In the genomic region with DNA sequence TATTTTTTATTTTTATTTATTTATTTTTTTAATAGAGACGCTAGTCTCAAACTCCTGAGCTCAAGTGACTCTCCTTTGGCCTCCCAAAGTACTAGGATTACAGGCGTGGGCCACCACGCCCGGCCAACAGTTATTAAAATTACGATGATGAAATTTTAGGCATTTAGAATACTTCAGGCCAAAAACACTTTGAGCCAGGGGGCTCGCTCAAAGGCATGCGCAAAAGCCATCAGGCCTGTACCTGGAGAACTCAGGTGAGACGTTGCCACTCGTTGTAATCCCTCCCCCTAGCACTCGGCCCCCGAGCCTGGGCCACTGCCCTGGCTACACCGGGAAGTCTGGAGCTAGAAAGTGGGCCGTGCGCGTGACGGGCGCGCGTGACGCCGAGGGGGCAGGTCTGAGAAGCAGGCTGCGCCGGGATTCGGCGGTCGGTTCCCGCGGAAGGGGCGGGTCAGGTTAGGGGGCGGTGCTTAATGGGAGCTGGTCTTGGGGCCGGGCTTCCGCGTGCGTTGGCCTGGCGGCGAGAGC, we compare ENCODE assay signal across 1 cellular context.
TF ChIP-seq lines count a peak whose summit lies in the region.

No MANE protein-coding gene starts in this region.

TF ChIP-seq in K562, 482 proteins besides CTCF, POLR2A, EP300 and RAD21 (continued from another document and continues in another):
- TF ChIP-seq, protein P1, sequence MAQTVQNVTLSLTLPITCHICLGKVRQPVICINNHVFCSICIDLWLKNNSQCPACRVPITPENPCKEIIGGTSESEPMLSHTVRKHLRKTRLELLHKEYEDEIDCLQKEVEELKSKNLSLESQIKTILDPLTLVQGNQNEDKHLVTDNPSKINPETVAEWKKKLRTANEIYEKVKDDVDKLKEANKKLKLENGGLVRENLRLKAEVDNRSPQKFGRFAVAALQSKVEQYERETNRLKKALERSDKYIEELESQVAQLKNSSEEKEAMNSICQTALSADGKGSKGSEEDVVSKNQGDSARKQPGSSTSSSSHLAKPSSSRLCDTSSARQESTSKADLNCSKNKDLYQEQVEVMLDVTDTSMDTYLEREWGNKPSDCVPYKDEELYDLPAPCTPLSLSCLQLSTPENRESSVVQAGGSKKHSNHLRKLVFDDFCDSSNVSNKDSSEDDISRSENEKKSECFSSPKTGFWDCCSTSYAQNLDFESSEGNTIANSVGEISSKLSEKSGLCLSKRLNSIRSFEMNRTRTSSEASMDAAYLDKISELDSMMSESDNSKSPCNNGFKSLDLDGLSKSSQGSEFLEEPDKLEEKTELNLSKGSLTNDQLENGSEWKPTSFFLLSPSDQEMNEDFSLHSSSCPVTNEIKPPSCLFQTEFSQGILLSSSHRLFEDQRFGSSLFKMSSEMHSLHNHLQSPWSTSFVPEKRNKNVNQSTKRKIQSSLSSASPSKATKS (CRISPR knock-in tag; IDR thresholded peaks at IDR 0.05), result no peak
- TF ChIP-seq RUNX1 (IDR thresholded peaks at IDR 0.05; ENCODE audit: low read depth), result no peak
- TF ChIP-seq ZBTB1 (CRISPR knock-in tag; IDR thresholded peaks at IDR 0.05; ENCODE audit: borderline replicate concordance, low read depth), result no peak
- TF ChIP-seq BRD9 (IDR thresholded peaks at IDR 0.05; ENCODE audit: low read depth, partially characterized antibody), result no peak
- TF ChIP-seq THRA (IDR thresholded peaks at IDR 0.05), result no peak
- no peak for TF ChIP-seq MXD1 (CRISPR knock-in tag; IDR thresholded peaks at IDR 0.05; ENCODE audit: borderline replicate concordance, poor library complexity, severe bottlenecking)
- TF ChIP-seq NCOA6 (IDR thresholded peaks at IDR 0.05), result no peak
- no peak for TF ChIP-seq BCL6 (CRISPR knock-in tag; IDR thresholded peaks at IDR 0.05)
- TF ChIP-seq MYNN (IDR thresholded peaks at IDR 0.05), result no peak
- no peak for TF ChIP-seq MYNN (CRISPR knock-in tag; IDR thresholded peaks at IDR 0.05)
- no peak for TF ChIP-seq NEUROD1 (IDR thresholded peaks at IDR 0.05; ENCODE audit: borderline replicate concordance, low read depth, low read length, partially characterized antibody)
- TF ChIP-seq ZKSCAN1 (IDR thresholded peaks at IDR 0.05; ENCODE audit: low read depth, low read length), result no peak
- TF ChIP-seq HNRNPK (IDR thresholded peaks at IDR 0.05; ENCODE audit: low read depth, low read length, poor library complexity, severe bottlenecking), result no peak
- no peak for TF ChIP-seq KDM1A (IDR thresholded peaks at IDR 0.05)
- TF ChIP-seq RBM39 (optimal IDR thresholded peaks at IDR 0.05; ENCODE audit: low read depth, low read length), result no peak
- TF ChIP-seq RBM14 (IDR thresholded peaks at IDR 0.05; ENCODE audit: borderline replicate concordance, insufficient read depth, low read depth, low read length), result no peak
- no peak for TF ChIP-seq SIX5 (IDR thresholded peaks at IDR 0.05; ENCODE audit: borderline replicate concordance in 1 of 2, insufficient read depth in 1 of 2, low read depth in 1 of 2, low read length in 2 of 2)
- TF ChIP-seq TRIM24 (IDR thresholded peaks at IDR 0.05), result no peak
- no peak for TF ChIP-seq HDAC8 (tag; IDR thresholded peaks at IDR 0.05)
- TF ChIP-seq CREB5 (CRISPR knock-in tag; IDR thresholded peaks at IDR 0.05), result no peak
- no peak for TF ChIP-seq ZNF12 (CRISPR knock-in tag; IDR thresholded peaks at IDR 0.05)
- TF ChIP-seq TAF7 (tag; IDR thresholded peaks at IDR 0.05), result 0 out of 2 replicates have a peak, but pooled peaks have one; percentile 35
- no peak for TF ChIP-seq KLF1 (tag; IDR thresholded peaks at IDR 0.05)
- no peak for TF ChIP-seq ZNF444 (CRISPR knock-in tag; IDR thresholded peaks at IDR 0.05)
- TF ChIP-seq MTA3 (IDR thresholded peaks at IDR 0.05; ENCODE audit: borderline replicate concordance), result peak; percentile 59
- no peak for TF ChIP-seq ETV1 (tag; conservative IDR thresholded peaks at IDR 0.05; ENCODE audit: low read depth)
- TF ChIP-seq MXI1 (IDR thresholded peaks at IDR 0.05; ENCODE audit: low read depth, low read length), result no peak
- no peak for TF ChIP-seq RFX1 (IDR thresholded peaks at IDR 0.05)
- no peak for TF ChIP-seq SAP30 (IDR thresholded peaks at IDR 0.05; ENCODE audit: borderline replicate concordance, insufficient read depth, low read depth, low read length, poor library complexity, severe bottlenecking)
- no peak for TF ChIP-seq SRSF1 (IDR thresholded peaks at IDR 0.05; ENCODE audit: low read depth, low read length)
- TF ChIP-seq LEF1 (IDR thresholded peaks at IDR 0.05), result 0 out of 2 replicates have a peak, but pooled peaks have one; percentile 20
- TF ChIP-seq PHB (CRISPR knock-in tag; IDR thresholded peaks at IDR 0.05), result peak; percentile 60; the same call in 1 of the 2 replicates
- no peak for TF ChIP-seq ZNF274 (IDR thresholded peaks at IDR 0.05; ENCODE audit: borderline replicate concordance, low read depth, low read length)
- TF ChIP-seq HOMEZ (CRISPR knock-in tag; IDR thresholded peaks at IDR 0.05), result no peak
- no peak for TF ChIP-seq BRF1 (IDR thresholded peaks at IDR 0.05; ENCODE audit: borderline replicate concordance, extremely low read depth, insufficient read length)
- TF ChIP-seq ZNF586 (CRISPR knock-in tag; conservative IDR thresholded peaks at IDR 0.05), result no peak
- TF ChIP-seq MAFG (tag; conservative IDR thresholded peaks at IDR 0.05), result no peak
- TF ChIP-seq RBFOX2 (IDR thresholded peaks at IDR 0.05; ENCODE audit: low read depth, low read length), result peak; percentile 92
- peak; percentile 69; the same call in 1 of the 2 replicates for TF ChIP-seq TARDBP (IDR thresholded peaks at IDR 0.05)
- TF ChIP-seq TFAM (CRISPR knock-in tag; conservative IDR thresholded peaks at IDR 0.05), result no peak
- TF ChIP-seq, protein P2, sequence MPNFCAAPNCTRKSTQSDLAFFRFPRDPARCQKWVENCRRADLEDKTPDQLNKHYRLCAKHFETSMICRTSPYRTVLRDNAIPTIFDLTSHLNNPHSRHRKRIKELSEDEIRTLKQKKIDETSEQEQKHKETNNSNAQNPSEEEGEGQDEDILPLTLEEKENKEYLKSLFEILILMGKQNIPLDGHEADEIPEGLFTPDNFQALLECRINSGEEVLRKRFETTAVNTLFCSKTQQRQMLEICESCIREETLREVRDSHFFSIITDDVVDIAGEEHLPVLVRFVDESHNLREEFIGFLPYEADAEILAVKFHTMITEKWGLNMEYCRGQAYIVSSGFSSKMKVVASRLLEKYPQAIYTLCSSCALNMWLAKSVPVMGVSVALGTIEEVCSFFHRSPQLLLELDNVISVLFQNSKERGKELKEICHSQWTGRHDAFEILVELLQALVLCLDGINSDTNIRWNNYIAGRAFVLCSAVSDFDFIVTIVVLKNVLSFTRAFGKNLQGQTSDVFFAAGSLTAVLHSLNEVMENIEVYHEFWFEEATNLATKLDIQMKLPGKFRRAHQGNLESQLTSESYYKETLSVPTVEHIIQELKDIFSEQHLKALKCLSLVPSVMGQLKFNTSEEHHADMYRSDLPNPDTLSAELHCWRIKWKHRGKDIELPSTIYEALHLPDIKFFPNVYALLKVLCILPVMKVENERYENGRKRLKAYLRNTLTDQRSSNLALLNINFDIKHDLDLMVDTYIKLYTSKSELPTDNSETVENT (CRISPR knock-in tag; IDR thresholded peaks at IDR 0.05), result peak; percentile 85; the same call in 1 of the 2 replicates
- TF ChIP-seq HOXB6 (CRISPR knock-in tag; IDR thresholded peaks at IDR 0.05; ENCODE audit: borderline replicate concordance), result no peak
- TF ChIP-seq C11orf30 (IDR thresholded peaks at IDR 0.05; ENCODE audit: low read depth), result no peak
- TF ChIP-seq ZNF449 (CRISPR knock-in tag; IDR thresholded peaks at IDR 0.05), result no peak
- TF ChIP-seq, protein P3, sequence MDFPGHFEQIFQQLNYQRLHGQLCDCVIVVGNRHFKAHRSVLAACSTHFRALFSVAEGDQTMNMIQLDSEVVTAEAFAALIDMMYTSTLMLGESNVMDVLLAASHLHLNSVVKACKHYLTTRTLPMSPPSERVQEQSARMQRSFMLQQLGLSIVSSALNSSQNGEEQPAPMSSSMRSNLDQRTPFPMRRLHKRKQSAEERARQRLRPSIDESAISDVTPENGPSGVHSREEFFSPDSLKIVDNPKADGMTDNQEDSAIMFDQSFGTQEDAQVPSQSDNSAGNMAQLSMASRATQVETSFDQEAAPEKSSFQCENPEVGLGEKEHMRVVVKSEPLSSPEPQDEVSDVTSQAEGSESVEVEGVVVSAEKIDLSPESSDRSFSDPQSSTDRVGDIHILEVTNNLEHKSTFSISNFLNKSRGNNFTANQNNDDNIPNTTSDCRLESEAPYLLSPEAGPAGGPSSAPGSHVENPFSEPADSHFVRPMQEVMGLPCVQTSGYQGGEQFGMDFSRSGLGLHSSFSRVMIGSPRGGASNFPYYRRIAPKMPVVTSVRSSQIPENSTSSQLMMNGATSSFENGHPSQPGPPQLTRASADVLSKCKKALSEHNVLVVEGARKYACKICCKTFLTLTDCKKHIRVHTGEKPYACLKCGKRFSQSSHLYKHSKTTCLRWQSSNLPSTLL (IDR thresholded peaks at IDR 0.05), result no peak
- TF ChIP-seq MTA2 (IDR thresholded peaks at IDR 0.05; ENCODE audit: low read depth), result no peak
- TF ChIP-seq EHMT2 (IDR thresholded peaks at IDR 0.05), result no peak
- TF ChIP-seq SNRNP70 (optimal IDR thresholded peaks at IDR 0.05; ENCODE audit: low read depth, low read length), result no peak
- no peak for TF ChIP-seq GTF2A2 (tag; IDR thresholded peaks at IDR 0.05)
- no peak for TF ChIP-seq MIER1 (IDR thresholded peaks at IDR 0.05; ENCODE audit: low read depth)
- no peak for TF ChIP-seq KLF13 (tag; IDR thresholded peaks at IDR 0.05; ENCODE audit: borderline replicate concordance, low read depth)
